ENCODE assay signal across 8 cellular contexts in the genomic region with DNA sequence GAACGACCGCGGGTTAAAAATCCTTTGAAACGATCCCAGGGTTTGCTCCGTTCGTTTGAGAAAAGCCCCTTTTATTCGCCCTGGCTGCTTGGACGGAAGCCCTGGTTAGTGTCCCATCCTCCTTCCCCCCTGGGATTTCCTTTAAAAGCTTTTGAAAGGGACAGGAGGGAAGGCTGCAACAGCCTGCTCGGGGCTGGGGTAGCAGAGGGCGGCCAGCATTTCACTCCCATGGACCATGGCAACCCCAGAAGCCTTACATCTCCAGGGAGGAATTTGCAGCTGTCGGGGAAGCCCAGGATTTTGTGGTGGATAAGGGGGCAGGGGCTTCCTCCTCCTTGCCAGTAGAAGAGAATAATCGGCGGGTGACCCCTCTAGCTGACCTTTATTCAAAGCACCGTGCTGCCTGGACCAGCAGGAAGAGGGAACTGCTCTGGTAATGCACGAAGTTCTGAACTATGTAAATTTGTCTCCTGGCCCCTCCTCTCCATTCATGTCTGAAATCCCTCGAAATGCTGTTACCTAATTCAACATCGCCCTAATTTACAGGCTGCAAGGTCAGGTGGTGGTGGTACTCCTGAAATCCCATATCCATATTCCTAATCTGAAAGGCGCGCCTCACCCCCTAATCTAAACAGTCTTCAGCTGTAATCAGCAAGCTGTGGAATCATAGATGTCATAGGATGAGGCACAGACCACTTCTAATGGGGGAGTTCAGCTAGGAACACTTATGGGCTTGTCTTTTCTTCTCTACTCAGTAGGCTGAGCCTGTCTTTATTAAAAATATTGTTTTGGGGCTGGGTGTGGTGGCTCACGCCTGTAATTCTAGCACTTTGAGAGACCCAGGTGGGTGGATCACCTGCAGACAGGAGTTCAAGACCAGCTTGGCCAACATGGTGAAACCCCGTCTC. TPM values are rescaled to one million over a fixed set of nuclear protein-coding genes. Genes with fewer than 3 reads are reported as not detected.
DNase-seq lines count a peak whose midpoint lies in the region; ATAC-seq and TF ChIP-seq lines count a peak whose summit lies in the region.

No MANE protein-coding gene starts in this region.

- no peak for TF ChIP-seq CTCF in brain (conservative IDR thresholded peaks at IDR 0.05)
- TF ChIP-seq CTCF in kidney epithelial cell (IDR thresholded peaks at IDR 0.05; ENCODE audit: insufficient read depth, low read length, poor library complexity, severe bottlenecking), result no peak

- peak; percentile 5 for ATAC-seq in Right ventricle myocardium superior (ENCODE audit: poor library complexity)
- no peak for ATAC-seq in Right ventricle myocardium inferior
- ATAC-seq in stimulated activated memory B cell treated with anti-CD40 and anti-IgM and Interleukin-4, amounts not matched to agents 10 μg/mL and 1 μg/mL and 100 μg/mL, for 72 hours, result peak; percentile 27
- ATAC-seq in GM19452 (IDR thresholded peaks at IDR 0.05; ENCODE audit: unreplicated experiment), result no peak
- ATAC-seq in HG03469 (IDR thresholded peaks at IDR 0.05; ENCODE audit: unreplicated experiment), result no peak

- DNase-seq in Right ventricle myocardium superior (no peak), Right ventricle myocardium inferior (ENCODE audit: missing footprints) (no peak), NCI-H82 treated with DMSO at 0.1 percent for 48 hours (lab: John Stamatoyannopoulos, UW; ENCODE audit: unreplicated experiment) (peak; percentile 54), kidney epithelial cell (ENCODE audit: low read depth) (no peak)

- no peaks in the 10 kb centered on the region for H3K27me3 ChIP-seq in kidney epithelial cell (ENCODE audit: control insufficient read depth, insufficient read depth, low read length)

- peaks cover 36% of the 10 kb centered on the region for H3K4me1 Mint-ChIP-seq in brain
- H3K4me1 Mint-ChIP-seq in stimulated activated memory B cell treated with anti-CD40 and anti-IgM and Interleukin-4, amounts not matched to agents 10 μg/mL and 1 μg/mL and 100 μg/mL, for 72 hours, result peaks cover 46% of the 10 kb centered on the region

- H3K27me3 Mint-ChIP-seq in brain, result peaks cover 4% of the 10 kb centered on the region
- no peaks in the 10 kb centered on the region for H3K27me3 Mint-ChIP-seq in stimulated activated memory B cell treated with anti-CD40 and anti-IgM and Interleukin-4, amounts not matched to agents 10 μg/mL and 1 μg/mL and 100 μg/mL, for 72 hours

- H3K4me3 ChIP-seq in kidney epithelial cell (ENCODE audit: low read depth, low read length), result peak overlapping the region; percentile 60

- H3K36me3 Mint-ChIP-seq in brain, result no peaks in the 10 kb centered on the region
- no peaks in the 10 kb centered on the region for H3K36me3 Mint-ChIP-seq in stimulated activated memory B cell treated with anti-CD40 and anti-IgM and Interleukin-4, amounts not matched to agents 10 μg/mL and 1 μg/mL and 100 μg/mL, for 72 hours

- H3K36me3 ChIP-seq in kidney epithelial cell (ENCODE audit: control insufficient read depth, insufficient read depth, low read length), result no peaks in the 10 kb centered on the region

- peaks cover 0 to 3% (median 0%) of the 10 kb centered on the region in 5 experiments for H3K9me3 Mint-ChIP-seq in brain
- no peaks in the 10 kb centered on the region for H3K9me3 Mint-ChIP-seq in stimulated activated memory B cell treated with anti-CD40 and anti-IgM and Interleukin-4, amounts not matched to agents 10 μg/mL and 1 μg/mL and 100 μg/mL, for 72 hours

- peak overlapping the region; percentile 93 to 96 (median 94) for H3K4me3 Mint-ChIP-seq in brain
- peak overlapping the region; percentile 84 for H3K4me3 Mint-ChIP-seq in stimulated activated memory B cell treated with anti-CD40 and anti-IgM and Interleukin-4, amounts not matched to agents 10 μg/mL and 1 μg/mL and 100 μg/mL, for 72 hours

- H3K27ac Mint-ChIP-seq in brain, result peak overlapping the region; percentile 95 to 100 (median 99)
- peak overlapping the region; percentile 48 for H3K27ac Mint-ChIP-seq in stimulated activated memory B cell treated with anti-CD40 and anti-IgM and Interleukin-4, amounts not matched to agents 10 μg/mL and 1 μg/mL and 100 μg/mL, for 72 hours

- intact Hi-C loops in Right ventricle myocardium superior (cut with DNase I) (no loop called here), Right ventricle myocardium inferior (cut with DNase I) (loop anchor here (2.0 kb wide), 1 partner anchor 23 kb away; no protein-coding TSS in a partner anchor)

RNA-seq across cellular contexts. Expression of gene CLIP1, which starts 1.0 kb away (rescaled TPM):
- total RNA-seq in Right ventricle myocardium superior, result 92.5 TPM
- total RNA-seq in Right ventricle myocardium inferior, result 110 TPM
- 14.6 TPM for polyA plus RNA-seq in brain (ENCODE audit: insufficient read depth, low read depth, low replicate concordance)
- 58.2 and 58.7 TPM in 2 replicates for total RNA-seq in kidney epithelial cell

Comparison
In these comparisons a context has a peak if more than half of its experiments do, and no peak if none do; other contexts are left out.
1. ATAC-seq: peak in Right ventricle myocardium superior (single experiment) and stimulated activated memory B cell treated with anti-CD40 and anti-IgM and Interleukin-4, amounts not matched to agents 10 μg/mL and 1 μg/mL and 100 μg/mL, for 72 hours (single experiment); none in Right ventricle myocardium inferior (single experiment), GM19452 (single experiment) and HG03469 (single experiment).